1 cellular context compared by ENCODE assay signal in genomic region chrX:106726485-106727437, GRCh38.
TF ChIP-seq lines count a peak whose summit lies in the region.

A gene with protein sequence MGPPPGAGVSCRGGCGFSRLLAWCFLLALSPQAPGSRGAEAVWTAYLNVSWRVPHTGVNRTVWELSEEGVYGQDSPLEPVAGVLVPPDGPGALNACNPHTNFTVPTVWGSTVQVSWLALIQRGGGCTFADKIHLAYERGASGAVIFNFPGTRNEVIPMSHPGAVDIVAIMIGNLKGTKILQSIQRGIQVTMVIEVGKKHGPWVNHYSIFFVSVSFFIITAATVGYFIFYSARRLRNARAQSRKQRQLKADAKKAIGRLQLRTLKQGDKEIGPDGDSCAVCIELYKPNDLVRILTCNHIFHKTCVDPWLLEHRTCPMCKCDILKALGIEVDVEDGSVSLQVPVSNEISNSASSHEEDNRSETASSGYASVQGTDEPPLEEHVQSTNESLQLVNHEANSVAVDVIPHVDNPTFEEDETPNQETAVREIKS (plus strand): TSS chrX:106726701. CDS start chrX:106726914, 213 bp downstream.

TF ChIP-seq in HepG2, 621 proteins besides CTCF, POLR2A, EP300 and RAD21 (continued from another document and continues in another):
- no peak for TF ChIP-seq ZNF407 (CRISPR knock-in tag; IDR thresholded peaks at IDR 0.05; ENCODE audit: not compliant biosample characterization)
- TF ChIP-seq CBX5 (CRISPR knock-in tag; IDR thresholded peaks at IDR 0.05; ENCODE audit: borderline replicate concordance): no peak
- TF ChIP-seq ZNF615 (CRISPR knock-in tag; IDR thresholded peaks at IDR 0.05; ENCODE audit: borderline replicate concordance): 0 out of 2 replicates have a peak, but pooled peaks have one; percentile 39
- TF ChIP-seq ZNF652 (CRISPR knock-in tag; IDR thresholded peaks at IDR 0.05; ENCODE audit: borderline replicate concordance, low read depth): no peak
- TF ChIP-seq ZMAT3 (CRISPR knock-in tag; conservative IDR thresholded peaks at IDR 0.05): no peak
- TF ChIP-seq SUZ12 (IDR thresholded peaks at IDR 0.05; ENCODE audit: low read depth, low read length): no peak
- TF ChIP-seq, protein P1, sequence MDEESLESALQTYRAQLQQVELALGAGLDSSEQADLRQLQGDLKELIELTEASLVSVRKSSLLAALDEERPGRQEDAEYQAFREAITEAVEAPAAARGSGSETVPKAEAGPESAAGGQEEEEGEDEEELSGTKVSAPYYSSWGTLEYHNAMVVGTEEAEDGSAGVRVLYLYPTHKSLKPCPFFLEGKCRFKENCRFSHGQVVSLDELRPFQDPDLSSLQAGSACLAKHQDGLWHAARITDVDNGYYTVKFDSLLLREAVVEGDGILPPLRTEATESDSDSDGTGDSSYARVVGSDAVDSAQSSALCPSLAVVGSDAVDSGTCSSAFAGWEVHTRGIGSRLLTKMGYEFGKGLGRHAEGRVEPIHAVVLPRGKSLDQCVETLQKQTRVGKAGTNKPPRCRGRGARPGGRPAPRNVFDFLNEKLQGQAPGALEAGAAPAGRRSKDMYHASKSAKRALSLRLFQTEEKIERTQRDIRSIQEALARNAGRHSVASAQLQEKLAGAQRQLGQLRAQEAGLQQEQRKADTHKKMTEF (CRISPR knock-in tag; IDR thresholded peaks at IDR 0.05): peak; percentile 27
- TF ChIP-seq SP5 (CRISPR knock-in tag; IDR thresholded peaks at IDR 0.05; ENCODE audit: borderline replicate concordance, low read depth): no peak
- no peak for TF ChIP-seq MLLT10 (CRISPR knock-in tag; IDR thresholded peaks at IDR 0.05)
- TF ChIP-seq FOXP1 (IDR thresholded peaks at IDR 0.05): no peak
- TF ChIP-seq FOXP1 (CRISPR knock-in tag; IDR thresholded peaks at IDR 0.05): no peak
- no peak for TF ChIP-seq TP53 (CRISPR knock-in tag; conservative IDR thresholded peaks at IDR 0.05)
- TF ChIP-seq ZNF362 (CRISPR knock-in tag; IDR thresholded peaks at IDR 0.05; ENCODE audit: borderline replicate concordance): peak; percentile 41; the same call in 1 of the 2 replicates
- no peak for TF ChIP-seq ZNF879 (CRISPR knock-in tag; IDR thresholded peaks at IDR 0.05)
- no peak for TF ChIP-seq ZNF83 (CRISPR knock-in tag; IDR thresholded peaks at IDR 0.05; ENCODE audit: borderline replicate concordance)
- no peak for TF ChIP-seq ZNF607 (CRISPR knock-in tag; IDR thresholded peaks at IDR 0.05; ENCODE audit: borderline replicate concordance)
- TF ChIP-seq NCOA1 (CRISPR knock-in tag; IDR thresholded peaks at IDR 0.05): 0 out of 2 replicates have a peak, but pooled peaks have one; percentile 43
- TF ChIP-seq ATF7 (IDR thresholded peaks at IDR 0.05): no peak
- TF ChIP-seq ATF7 (CRISPR knock-in tag; IDR thresholded peaks at IDR 0.05): no peak
- TF ChIP-seq ZNF20 (CRISPR knock-in tag; IDR thresholded peaks at IDR 0.05): no peak
- TF ChIP-seq ZSCAN22 (CRISPR knock-in tag; IDR thresholded peaks at IDR 0.05): no peak
- no peak for TF ChIP-seq ZSCAN20 (CRISPR knock-in tag; IDR thresholded peaks at IDR 0.05; ENCODE audit: borderline replicate concordance)
- TF ChIP-seq ZFP36L1 (CRISPR knock-in tag; IDR thresholded peaks at IDR 0.05): no peak
- peak; percentile 69 for TF ChIP-seq PHF8 (CRISPR knock-in tag; IDR thresholded peaks at IDR 0.05)
- TF ChIP-seq ZFP90 (CRISPR knock-in tag; IDR thresholded peaks at IDR 0.05; ENCODE audit: borderline replicate concordance): 0 out of 2 replicates have a peak, but pooled peaks have one; percentile 50
- TF ChIP-seq ZC3H4 (CRISPR knock-in tag; IDR thresholded peaks at IDR 0.05; ENCODE audit: borderline replicate concordance): no peak
- TF ChIP-seq RNF2 (conservative IDR thresholded peaks at IDR 0.05; ENCODE audit: low read depth): no peak
- no peak for TF ChIP-seq TGIF2 (CRISPR knock-in tag; IDR thresholded peaks at IDR 0.05)
- TF ChIP-seq XRCC5 (optimal IDR thresholded peaks at IDR 0.05; ENCODE audit: low read length): no peak
- no peak for TF ChIP-seq ZNF275 (CRISPR knock-in tag; IDR thresholded peaks at IDR 0.05; ENCODE audit: borderline replicate concordance)
- TF ChIP-seq, protein P2, sequence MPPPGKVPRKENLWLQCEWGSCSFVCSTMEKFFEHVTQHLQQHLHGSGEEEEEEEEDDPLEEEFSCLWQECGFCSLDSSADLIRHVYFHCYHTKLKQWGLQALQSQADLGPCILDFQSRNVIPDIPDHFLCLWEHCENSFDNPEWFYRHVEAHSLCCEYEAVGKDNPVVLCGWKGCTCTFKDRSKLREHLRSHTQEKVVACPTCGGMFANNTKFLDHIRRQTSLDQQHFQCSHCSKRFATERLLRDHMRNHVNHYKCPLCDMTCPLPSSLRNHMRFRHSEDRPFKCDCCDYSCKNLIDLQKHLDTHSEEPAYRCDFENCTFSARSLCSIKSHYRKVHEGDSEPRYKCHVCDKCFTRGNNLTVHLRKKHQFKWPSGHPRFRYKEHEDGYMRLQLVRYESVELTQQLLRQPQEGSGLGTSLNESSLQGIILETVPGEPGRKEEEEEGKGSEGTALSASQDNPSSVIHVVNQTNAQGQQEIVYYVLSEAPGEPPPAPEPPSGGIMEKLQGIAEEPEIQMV (CRISPR knock-in tag; IDR thresholded peaks at IDR 0.05; ENCODE audit: low read depth): no peak
- peak; percentile 58; the same call in 1 of the 2 replicates for TF ChIP-seq ZMYM3 (CRISPR knock-in tag; IDR thresholded peaks at IDR 0.05)
- peak; percentile 26; the same call in 1 of the 2 replicates for TF ChIP-seq ZBTB4 (CRISPR knock-in tag; IDR thresholded peaks at IDR 0.05; ENCODE audit: borderline replicate concordance)
- TF ChIP-seq KDM2A (CRISPR knock-in tag; IDR thresholded peaks at IDR 0.05; ENCODE audit: borderline replicate concordance, low read depth): peak; percentile 75; the same call in 1 of the 2 replicates
- no peak for TF ChIP-seq DBP (CRISPR knock-in tag; IDR thresholded peaks at IDR 0.05; ENCODE audit: not compliant biosample characterization)
- TF ChIP-seq DNMT3B (CRISPR knock-in tag; conservative IDR thresholded peaks at IDR 0.05): no peak
- no peak for TF ChIP-seq NR2F1 (CRISPR knock-in tag; IDR thresholded peaks at IDR 0.05)
- no peak for TF ChIP-seq RFX1 (IDR thresholded peaks at IDR 0.05)
- no peak for TF ChIP-seq ZNF225 (CRISPR knock-in tag; IDR thresholded peaks at IDR 0.05)
- no peak for TF ChIP-seq RAD51 (IDR thresholded peaks at IDR 0.05; ENCODE audit: borderline replicate concordance)
- TF ChIP-seq NR2C2 (CRISPR knock-in tag; IDR thresholded peaks at IDR 0.05; ENCODE audit: borderline replicate concordance): peak; percentile 52; the same call in 1 of the 2 replicates
- TF ChIP-seq ZBTB3 (CRISPR knock-in tag; IDR thresholded peaks at IDR 0.05; ENCODE audit: borderline replicate concordance, low read depth): no peak
- TF ChIP-seq ZNF616 (CRISPR knock-in tag; IDR thresholded peaks at IDR 0.05; ENCODE audit: low read depth): no peak
- TF ChIP-seq MBNL3 (CRISPR knock-in tag; conservative IDR thresholded peaks at IDR 0.05): no peak
- TF ChIP-seq TRIM24 (CRISPR knock-in tag; IDR thresholded peaks at IDR 0.05): no peak
- no peak for TF ChIP-seq RBM39 (IDR thresholded peaks at IDR 0.05; ENCODE audit: low read depth, low read length, poor library complexity, severe bottlenecking)
- no peak for TF ChIP-seq ZNF75D (CRISPR knock-in tag; IDR thresholded peaks at IDR 0.05; ENCODE audit: borderline replicate concordance)
- no peak for TF ChIP-seq ZNF460 (CRISPR knock-in tag; IDR thresholded peaks at IDR 0.05; ENCODE audit: borderline replicate concordance)
- TF ChIP-seq TCF12 (IDR thresholded peaks at IDR 0.05): no peak
- no peak for TF ChIP-seq TCF12 (CRISPR knock-in tag; IDR thresholded peaks at IDR 0.05)
